Comparison of ENCODE assay signal across 8 cellular contexts in the genomic region with DNA sequence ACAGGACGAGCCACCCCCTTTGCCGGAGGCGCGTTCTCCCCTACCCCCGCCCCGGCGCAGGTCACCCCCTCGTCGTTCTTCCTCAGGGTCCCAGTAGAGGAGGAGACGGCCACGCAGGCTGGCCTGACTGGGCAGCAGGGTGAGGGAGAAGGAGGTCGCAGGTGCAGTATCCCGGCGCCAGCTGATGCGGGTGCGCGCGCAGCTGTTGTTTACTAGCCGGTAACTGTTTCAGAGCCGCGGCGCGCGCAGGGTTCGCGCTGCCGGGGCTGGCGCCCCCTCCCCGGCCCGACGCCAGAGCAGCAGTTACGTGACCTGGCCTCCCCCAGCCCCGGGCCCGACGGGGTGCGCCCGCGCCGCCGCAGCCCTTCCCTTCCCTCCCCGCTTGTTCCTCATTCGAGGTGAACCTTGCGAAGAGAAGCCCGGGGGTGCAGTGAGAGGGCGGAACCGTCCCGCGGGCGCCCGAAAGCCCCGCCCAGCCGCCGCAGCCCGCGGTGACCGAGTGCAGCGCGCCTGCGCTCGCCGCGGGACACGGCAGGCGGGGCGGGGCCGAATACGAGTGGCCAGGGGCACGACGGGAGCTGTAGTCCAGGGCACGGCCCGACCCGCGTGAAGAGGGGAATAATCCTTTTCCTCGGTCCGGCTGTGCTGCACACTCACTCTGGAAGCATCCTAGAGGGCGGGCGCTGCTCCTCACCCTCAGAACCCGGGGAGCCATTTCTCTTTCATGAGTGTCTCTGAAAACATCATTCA. TPM values are rescaled to one million over a fixed set of nuclear protein-coding genes. Genes with fewer than 3 reads are reported as not detected.
A peak's percentile ranks its signal among the peaks of the same experiment; 100 is the strongest.
DNase-seq lines count a peak whose midpoint lies in the region; ATAC-seq and TF ChIP-seq lines count a peak whose summit lies in the region.

A gene (minus strand): TSS at position 225 of the 750 bp plus-strand sequence. CDS start 1,101 bp downstream, outside the sequence.

- peaks cover 19% of the 10 kb centered on the region for H3K4me1 ChIP-seq in GM23338 (ENCODE audit: insufficient read depth)

- H3K4me3 Mint-ChIP-seq in GM23338 (peak within 1 kb of the TSS; percentile 94), nephron progenitor cell (peak within 1 kb of the TSS; percentile 97)
- H3K4me3 Mint-ChIP-seq in stimulated activated naive CD8-positive, alpha-beta T cell treated with anti-CD3 and anti-CD28 coated beads, Interleukin-15, Interleukin-2, amounts not matched to agents 100 ng/mL and 50 ng/mL, for 24 hours = peak within 1 kb of the TSS; percentile 97

- H3K27ac Mint-ChIP-seq in GM23338 (peak within 1 kb of the TSS; percentile 86; the same call in 1 of the 2 replicates), nephron progenitor cell (no peak within 1 kb of the TSS)
- peak within 1 kb of the TSS; percentile 94 for H3K27ac Mint-ChIP-seq in stimulated activated naive CD8-positive, alpha-beta T cell treated with anti-CD3 and anti-CD28 coated beads, Interleukin-15, Interleukin-2, amounts not matched to agents 100 ng/mL and 50 ng/mL, for 24 hours

- no peaks in the 10 kb centered on the region for H3K9me2 ChIP-seq in GM23338 (ENCODE audit: insufficient read depth)

- peaks cover 23% of the 10 kb centered on the region for H3K79me2 ChIP-seq in GM23338 (replicated peaks; ENCODE audit: insufficient read depth)

- H3K9me3 Mint-ChIP-seq in GM23338 (peaks cover 4% of the 10 kb centered on the region; the same call in 2 of the 3 replicates), nephron progenitor cell (peaks cover 4% of the 10 kb centered on the region)
- H3K9me3 Mint-ChIP-seq in stimulated activated naive CD8-positive, alpha-beta T cell treated with anti-CD3 and anti-CD28 coated beads, Interleukin-15, Interleukin-2, amounts not matched to agents 100 ng/mL and 50 ng/mL, for 24 hours = no peaks in the 10 kb centered on the region

- H3K36me3 Mint-ChIP-seq in GM23338 (ENCODE audit: low read depth) (peaks cover 29% of the 10 kb centered on the region), nephron progenitor cell (ENCODE audit: low read depth) (peaks cover 22% of the 10 kb centered on the region)
- H3K36me3 Mint-ChIP-seq in stimulated activated naive CD8-positive, alpha-beta T cell treated with anti-CD3 and anti-CD28 coated beads, Interleukin-15, Interleukin-2, amounts not matched to agents 100 ng/mL and 50 ng/mL, for 24 hours (ENCODE audit: low read depth) = peaks cover 32% of the 10 kb centered on the region

- no peak for TF ChIP-seq CTCF in GM23338 (conservative IDR thresholded peaks at IDR 0.05; ENCODE audit: low read depth in 2 of 2)
- no peak for TF ChIP-seq CTCF in fibroblast of pulmonary artery (IDR thresholded peaks at IDR 0.05; ENCODE audit: low read length, missing control alignments)
- no peak for TF ChIP-seq CTCF in nephron progenitor cell (IDR thresholded peaks at IDR 0.05)

- H3K4me3 ChIP-seq in GM23338 (peak within 1 kb of the TSS; percentile 97), fibroblast of pulmonary artery (replicated peaks; ENCODE audit: low read depth, low read length) (peak within 1 kb of the TSS; percentile 85)

- peak within 1 kb of the TSS; percentile 81 for H3K27ac ChIP-seq in GM23338 (ENCODE audit: low read depth)

- DNase-seq in EH (ENCODE audit: low read depth) (peak; percentile 97), GM23338 (ENCODE audit: low spot score) (peak; percentile 93), LHCN-M2 (ENCODE audit: low read depth) (peak; percentile 90), SHP77 (lab: John Stamatoyannopoulos, UW) (peak; percentile 92 to 96), fibroblast of pulmonary artery (ENCODE audit: low read depth) (peak; percentile 89), nephron progenitor cell (peak; percentile 94)
- DNase-seq in activated effector memory CD4-positive, alpha-beta T cell treated with Interleukin-2 at 50 U/mL for 16 hours = peak; percentile 89

- H3F3A ChIP-seq in GM23338 (replicated peaks; ENCODE audit: low read depth) = no peaks in the 10 kb centered on the region

- peak within 1 kb of the TSS; percentile 91 for H3K4me2 ChIP-seq in GM23338

- H3K27me3 Mint-ChIP-seq in GM23338 (ENCODE audit: insufficient read depth, low read depth, poor library complexity) = peaks cover 5% of the 10 kb centered on the region
- peaks cover 14% of the 10 kb centered on the region for H3K27me3 Mint-ChIP-seq in nephron progenitor cell (ENCODE audit: low read depth, poor library complexity)
- H3K27me3 Mint-ChIP-seq in stimulated activated naive CD8-positive, alpha-beta T cell treated with anti-CD3 and anti-CD28 coated beads, Interleukin-15, Interleukin-2, amounts not matched to agents 100 ng/mL and 50 ng/mL, for 24 hours = no peaks in the 10 kb centered on the region

- ATAC-seq in GM23338 = peak; percentile 87

- H2AFZ ChIP-seq in GM23338 = peak within 1 kb of the TSS; percentile 99

- peaks cover 10% of the 10 kb centered on the region; the same call in 1 of the 2 replicates for H4K20me1 ChIP-seq in GM23338 (replicated peaks; ENCODE audit: insufficient read depth)

- H3K4me1 Mint-ChIP-seq in GM23338 = peaks cover 16% of the 10 kb centered on the region
- peaks cover 63% of the 10 kb centered on the region for H3K4me1 Mint-ChIP-seq in nephron progenitor cell
- H3K4me1 Mint-ChIP-seq in stimulated activated naive CD8-positive, alpha-beta T cell treated with anti-CD3 and anti-CD28 coated beads, Interleukin-15, Interleukin-2, amounts not matched to agents 100 ng/mL and 50 ng/mL, for 24 hours (ENCODE audit: low read depth) = peaks cover 80% of the 10 kb centered on the region

- peaks cover 7% of the 10 kb centered on the region for H3K36me3 ChIP-seq in GM23338 (ENCODE audit: insufficient read depth)

- no peaks in the 10 kb centered on the region for H3K27me3 ChIP-seq in GM23338 (ENCODE audit: insufficient read depth)

TF ChIP-seq in GM23338, 12 proteins besides CTCF, POLR2A, EP300 and RAD21 (continues in another document):
- TF ChIP-seq ZNF114 (CRISPR knock-in tag; IDR thresholded peaks at IDR 0.05) = no peak
- no peak for TF ChIP-seq ZNF331 (CRISPR knock-in tag; IDR thresholded peaks at IDR 0.05; ENCODE audit: low read depth)
- no peak for TF ChIP-seq JUNB (IDR thresholded peaks at IDR 0.05; ENCODE audit: unreplicated experiment)
- TF ChIP-seq, protein P1, sequence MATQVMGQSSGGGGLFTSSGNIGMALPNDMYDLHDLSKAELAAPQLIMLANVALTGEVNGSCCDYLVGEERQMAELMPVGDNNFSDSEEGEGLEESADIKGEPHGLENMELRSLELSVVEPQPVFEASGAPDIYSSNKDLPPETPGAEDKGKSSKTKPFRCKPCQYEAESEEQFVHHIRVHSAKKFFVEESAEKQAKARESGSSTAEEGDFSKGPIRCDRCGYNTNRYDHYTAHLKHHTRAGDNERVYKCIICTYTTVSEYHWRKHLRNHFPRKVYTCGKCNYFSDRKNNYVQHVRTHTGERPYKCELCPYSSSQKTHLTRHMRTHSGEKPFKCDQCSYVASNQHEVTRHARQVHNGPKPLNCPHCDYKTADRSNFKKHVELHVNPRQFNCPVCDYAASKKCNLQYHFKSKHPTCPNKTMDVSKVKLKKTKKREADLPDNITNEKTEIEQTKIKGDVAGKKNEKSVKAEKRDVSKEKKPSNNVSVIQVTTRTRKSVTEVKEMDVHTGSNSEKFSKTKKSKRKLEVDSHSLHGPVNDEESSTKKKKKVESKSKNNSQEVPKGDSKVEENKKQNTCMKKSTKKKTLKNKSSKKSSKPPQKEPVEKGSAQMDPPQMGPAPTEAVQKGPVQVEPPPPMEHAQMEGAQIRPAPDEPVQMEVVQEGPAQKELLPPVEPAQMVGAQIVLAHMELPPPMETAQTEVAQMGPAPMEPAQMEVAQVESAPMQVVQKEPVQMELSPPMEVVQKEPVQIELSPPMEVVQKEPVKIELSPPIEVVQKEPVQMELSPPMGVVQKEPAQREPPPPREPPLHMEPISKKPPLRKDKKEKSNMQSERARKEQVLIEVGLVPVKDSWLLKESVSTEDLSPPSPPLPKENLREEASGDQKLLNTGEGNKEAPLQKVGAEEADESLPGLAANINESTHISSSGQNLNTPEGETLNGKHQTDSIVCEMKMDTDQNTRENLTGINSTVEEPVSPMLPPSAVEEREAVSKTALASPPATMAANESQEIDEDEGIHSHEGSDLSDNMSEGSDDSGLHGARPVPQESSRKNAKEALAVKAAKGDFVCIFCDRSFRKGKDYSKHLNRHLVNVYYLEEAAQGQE (IDR thresholded peaks at IDR 0.05; ENCODE audit: unreplicated experiment) = no peak
- TF ChIP-seq CREB1 (CRISPR knock-in tag; IDR thresholded peaks at IDR 0.05; ENCODE audit: low read depth) = peak; percentile 65; the same call in 1 of the 2 replicates
- TF ChIP-seq STAT1 (IDR thresholded peaks at IDR 0.05; ENCODE audit: unreplicated experiment) = no peak

RNA-seq across cellular contexts. Expression of the gene that starts here (rescaled TPM):
- 14.1 and 16.1 TPM in 2 replicates for total RNA-seq in GM23338 (2014; rRNA removed; shearing (Covaris generic))
- polyA plus RNA-seq in GM23338 (2016; fragmentation: Nextera tagmentation; extraction: Ambion mirVana) = 2.4 and 2.5 TPM in 2 replicates
- total RNA-seq in LHCN-M2 (2014; rRNA removed) = 11.2 and 12.1 TPM in 2 replicates
- polyA plus RNA-seq in LHCN-M2 (2012) = 3.4 TPM

Comparison
In these comparisons a context has a peak if more than half of its experiments do, and no peak if none do; other contexts are left out.
1. Peak in every context shown above with its lines: DNase-seq, ATAC-seq, H3K4me3 ChIP-seq and H3K27ac ChIP-seq.